Comparison of ENCODE assay signal across 1 cellular context in genomic region chr17:44956076-44956475, GRCh38.
TF ChIP-seq lines count a peak whose summit lies in the region.

No MANE protein-coding gene starts in this region.

TF ChIP-seq in HepG2, 621 proteins besides CTCF, POLR2A, EP300 and RAD21:
- TF ChIP-seq ATF7 (IDR thresholded peaks at IDR 0.05): no peak
- TF ChIP-seq ATF7 (CRISPR knock-in tag; IDR thresholded peaks at IDR 0.05): no peak
- peak; percentile 1; the same call in 1 of the 2 replicates for TF ChIP-seq ZNF652 (CRISPR knock-in tag; IDR thresholded peaks at IDR 0.05; ENCODE audit: borderline replicate concordance, low read depth)
- TF ChIP-seq ATF1 (CRISPR knock-in tag; IDR thresholded peaks at IDR 0.05): no peak
- TF ChIP-seq ZNF768 (CRISPR knock-in tag; IDR thresholded peaks at IDR 0.05): no peak
